Comparison of ENCODE assay signal across 17 cellular contexts in genomic region chr9:72650206-72650605, GRCh38.
DNase-seq lines count a peak whose midpoint lies in the region; ATAC-seq and TF ChIP-seq lines count a peak whose summit lies in the region.
"Had no signal": no experiment of that assay in that cellular context is flagged by ENCODE, and none has a peak within 500 bp of the region (broad histone marks: within the 10 kb centered on the region; RNA-seq: fewer than 3 reads in every experiment).

No MANE protein-coding gene starts in this region.

- H3K36me3 Mint-ChIP-seq in MCF 10A (ENCODE audit: insufficient read depth, unreplicated experiment) (no peaks in the 10 kb centered on the region), T-cell (no peaks in the 10 kb centered on the region)
- H3K36me3 Mint-ChIP-seq: CD14-positive monocyte; CD8-positive, alpha-beta T cell; IgD-negative memory B cell had no signal

- intact Hi-C loops in mammary epithelial cell (cut with micrococcal nuclease) (no loop called here), MCF 10A (cut with micrococcal nuclease) (no loop called here)

- H4K20me1 ChIP-seq in mammary epithelial cell (ENCODE audit: insufficient read depth, low read length) = no peaks in the 10 kb centered on the region

- no peaks in the 10 kb centered on the region for H3K79me2 ChIP-seq in mammary epithelial cell (ENCODE audit: insufficient read depth, low read length)

- POLR2A ChIA-PET in MCF 10A (lab: Yijun Ruan, JAX) (interaction anchor here (1.0 to 1.4 kb wide), 2 partner anchors 9 to 285 kb away, joined by 3 to 6 read pairs; partner anchors contain the start of gene ZFAND5), T-cell (lab: Charles Lee) (interaction anchor here (0.6 to 0.8 kb wide), 2 partner anchors 356 to 507 kb away, joined by 3 to 4 read pairs; no protein-coding TSS in a partner anchor)

- H3K9me3 Mint-ChIP-seq in MCF 10A (ENCODE audit: unreplicated experiment) (no peaks in the 10 kb centered on the region), T-cell (no peaks in the 10 kb centered on the region)
- H3K9me3 Mint-ChIP-seq: CD8-positive, alpha-beta T cell; GM23338; H9; IgD-negative memory B cell had no signal

- in situ Hi-C loops in mammary epithelial cell (cut with MboI; ENCODE audit: low sequenced_read_pairs in 2 of 2) = no loop called here

- CTCF ChIA-PET in mammary epithelial cell (lab: Charles Lee; ENCODE audit: low non-redundant PET) = no interaction called here
- CTCF ChIA-PET in MCF 10A (lab: Yijun Ruan, JAX) = interaction anchor here (0.6 kb wide), 1 partner anchor 336 kb away, joined by 3 read pairs; no protein-coding TSS in a partner anchor
- CTCF ChIA-PET in T-cell (lab: Charles Lee) = no interaction called here

- H3K27me3 Mint-ChIP-seq in MCF 10A (ENCODE audit: insufficient read depth, unreplicated experiment) = no peaks in the 10 kb centered on the region
- peaks cover 0 to 20% of the 10 kb centered on the region in 2 donors for H3K27me3 Mint-ChIP-seq in T-cell

- no peak overlapping the region for H3K4me2 ChIP-seq in mammary epithelial cell (ENCODE audit: insufficient read depth, low read depth, low read length)
- H3K4me2 ChIP-seq: GM23338 had no signal

- no peak overlapping the region for H3K9ac ChIP-seq in mammary epithelial cell (ENCODE audit: insufficient read depth, low read length)

- dilution Hi-C loops in mammary epithelial cell (cut with HindIII; ENCODE audit: low sequenced_read_pairs) = no loop called here

- peak overlapping the region; percentile 61 for H3K27ac ChIP-seq in mammary epithelial cell (ENCODE audit: insufficient read depth, low read depth, low read length)
- H3K27ac ChIP-seq: 22Rv1 had no signal

- H3K27ac Mint-ChIP-seq in MCF 10A (ENCODE audit: low read depth, unreplicated experiment) (no peak overlapping the region), T-cell (no peak overlapping the region)
- H3K27ac Mint-ChIP-seq: CD14-positive monocyte; CD8-positive, alpha-beta T cell; GM23338; H9; IgD-negative memory B cell had no signal

- 2% methylated on average over 2 of the region's 2 CpGs for WGBS in mammary epithelial cell (ENCODE audit: low coverage, missing lambda C conversion rate)

- DNase-seq in mammary epithelial cell = peak; percentile 84
- DNase-seq in MCF 10A (ENCODE audit: unreplicated experiment) = no peak
- DNase-seq in RKO (ENCODE audit: low spot score) = peak; percentile 3
- DNase-seq in fibroblast of the aortic adventitia (ENCODE audit: low read depth) = peak; percentile 28
- no peak for DNase-seq in dermis blood vessel endothelial cell
- no peak for DNase-seq in DMS 273 treated with DMSO at 0.1 percent for 48 hours (lab: John Stamatoyannopoulos, UW)
- DNase-seq in T-cell = no peak
- no peak for DNase-seq in NOMO-1 treated with DMSO at 0.1 percent for 48 hours (lab: John Stamatoyannopoulos, UW; ENCODE audit: unreplicated experiment)
- DNase-seq: Caco-2; CD8-positive, alpha-beta T cell; DMS53; H9 had no signal

- H3K4me1 Mint-ChIP-seq in MCF 10A (ENCODE audit: insufficient read depth, unreplicated experiment) (no peaks in the 10 kb centered on the region), T-cell (no peaks in the 10 kb centered on the region)
- H3K4me1 Mint-ChIP-seq: IgD-negative memory B cell had no signal

- no peaks in the 10 kb centered on the region for H3K36me3 ChIP-seq in mammary epithelial cell (ENCODE audit: insufficient read depth, low read length)

- no peak overlapping the region for H3K4me3 Mint-ChIP-seq in MCF 10A (ENCODE audit: unreplicated experiment)
- no peak overlapping the region for H3K4me3 Mint-ChIP-seq in T-cell
- H3K4me3 Mint-ChIP-seq: CD14-positive monocyte; CD8-positive, alpha-beta T cell; GM23338; H9; IgD-negative memory B cell had no signal

- peaks cover 18% of the 10 kb centered on the region for H3K4me1 ChIP-seq in mammary epithelial cell (ENCODE audit: insufficient read depth, low read length)
- H3K4me1 ChIP-seq: Caco-2 had no signal

- BruUV-seq in mammary epithelial cell (replicated peaks; lab: Mats Ljungman, UMichigan) (no TSS peak), MCF 10A (replicated peaks; lab: Mats Ljungman, UMichigan) (no TSS peak)

- ATAC-seq in T-cell (replicated peaks in 1 of 4) = no peak
- ATAC-seq: CD8-positive, alpha-beta T cell; GM12878; GM23338 had no signal

- no peaks in the 10 kb centered on the region for H3K27me3 ChIP-seq in mammary epithelial cell (ENCODE audit: insufficient read depth, low read length)

- TF ChIP-seq CTCF in mammary epithelial cell (conservative IDR thresholded peaks at IDR 0.05 in 1 of 2, IDR thresholded peaks at IDR 0.05 in 1 of 2; ENCODE audit: extremely low read depth in 1 of 2, insufficient read depth in 1 of 2, low read depth in 1 of 2, low read length in 2 of 2) = no peak
- TF ChIP-seq CTCF in MCF 10A (IDR thresholded peaks at IDR 0.05; ENCODE audit: unreplicated experiment) = no peak
- no peak for TF ChIP-seq CTCF in fibroblast of the aortic adventitia (IDR thresholded peaks at IDR 0.05; ENCODE audit: insufficient read depth, low read length)

- H3K9me3 ChIP-seq in mammary epithelial cell (replicated peaks; ENCODE audit: insufficient read depth, low read length) = no peaks in the 10 kb centered on the region
- H3K9me3 ChIP-seq: Caco-2 had no signal

- H3K4me3 ChIP-seq in mammary epithelial cell (replicated peaks in 1 of 3; ENCODE audit: insufficient read depth in 1 of 3, low read depth in 2 of 3, low read length in 3 of 3) = no peak overlapping the region
- H3K4me3 ChIP-seq in fibroblast of the aortic adventitia (ENCODE audit: low read depth, low read length) = no peak overlapping the region
- H3K4me3 ChIP-seq: GM12878, GM23338 had no signal

- H2AFZ ChIP-seq in mammary epithelial cell (ENCODE audit: low read depth, low read length) = no peak overlapping the region
- H2AFZ ChIP-seq: GM23338 had no signal

Comparison
In these comparisons a context has a peak if more than half of its experiments do, and no peak if none do; other contexts are left out.
1. DNase-seq: peak in mammary epithelial cell (single experiment), RKO (single experiment) and fibroblast of the aortic adventitia (single experiment); none in MCF 10A (single experiment), dermis blood vessel endothelial cell (single experiment), DMS 273 treated with DMSO at 0.1 percent for 48 hours (single experiment), T-cell (0 of 34) and NOMO-1 treated with DMSO at 0.1 percent for 48 hours (single experiment).